In genomic region chr6:111031151-111031550, GRCh38 we compare ENCODE assay signal across 28 cellular contexts. TPM values are rescaled to one million over a fixed set of nuclear protein-coding genes. Genes with fewer than 3 reads are reported as not detected.
"Had no signal": no experiment of that assay in that cellular context is flagged by ENCODE, and none has a peak within 500 bp of the region (broad histone marks: within the 10 kb centered on the region; RNA-seq: fewer than 3 reads in every experiment).

No MANE protein-coding gene starts in this region.

- ATAC-seq: activated T-helper 17 cell treated with anti-CD3 and anti-CD28 coated beads, Interleukin-2, amount 50 U/mL, for 72 hours; esophagus mucosa; foreskin keratinocyte; T-helper 17 cell had no signal

- H3K4me1 Mint-ChIP-seq: activated T-helper 17 cell treated with anti-CD3 and anti-CD28 coated beads, Interleukin-2, amount 50 U/mL, for 72 hours; central memory CD8-positive, alpha-beta T cell; naive B cell; T-helper 17 cell had no signal

- DNase-seq: activated CD4-positive, alpha-beta T cell treated with anti-CD3 and anti-CD28 coated beads for 4 hours; activated CD4-positive, alpha-beta T cell treated with anti-CD3 and anti-CD28 coated beads, Interleukin-2, amount 50 U/mL, for 48 hours; activated CD4-positive, CD25-positive, alpha-beta regulatory T cell; activated CD8-positive, alpha-beta memory T cell treated with anti-CD3 and anti-CD28 coated beads for 24 hours; activated gamma-delta T cell treated with Interleukin-2 at 50 U/mL for 16 hours; endodermal cell; foreskin keratinocyte; left ventricle myocardium superior; mammary epithelial cell; naive B cell; ovary; sigmoid colon; stimulated activated CD4-positive, alpha-beta T cell treated with anti-CD3 and anti-CD28 coated beads, Interleukin-2, amount 100 ng/mL, for 24 hours; stimulated activated naive CD4-positive, alpha-beta T cell treated with Interleukin-2 at 50 U/mL for 16 hours; SW 1271; T-helper 17 cell; testis; transverse colon had no signal

- H3K27ac Mint-ChIP-seq: activated naive CD4-positive, alpha-beta T cell treated with anti-CD3 and anti-CD28 coated beads, Interleukin-2, amount 50 U/mL, for 72 hours; activated T-helper 17 cell treated with anti-CD3 and anti-CD28 coated beads, Interleukin-2, amount 50 U/mL, for 72 hours; dendritic cell treated with granulocyte-macrophage colony-stimulating factor and Interleukin-4, amounts not matched to agents 40 ng/mL and 50 ng/mL, for 4 days; endodermal cell; T-helper 17 cell had no signal

- H3K36me3 ChIP-seq: breast epithelium, ovary had no signal

- H3K9me3 Mint-ChIP-seq: activated naive CD4-positive, alpha-beta T cell treated with anti-CD3 and anti-CD28 coated beads, Interleukin-2, amount 50 U/mL, for 72 hours; activated T-helper 17 cell treated with anti-CD3 and anti-CD28 coated beads, Interleukin-2, amount 50 U/mL, for 72 hours; central memory CD8-positive, alpha-beta T cell; dendritic cell treated with granulocyte-macrophage colony-stimulating factor and Interleukin-4, amounts not matched to agents 40 ng/mL and 50 ng/mL, for 4 days; endodermal cell; mesothelial cell of epicardium; naive B cell had no signal

- H3K4me3 Mint-ChIP-seq: activated T-helper 17 cell treated with anti-CD3 and anti-CD28 coated beads, Interleukin-2, amount 50 U/mL, for 72 hours; central memory CD8-positive, alpha-beta T cell; dendritic cell treated with granulocyte-macrophage colony-stimulating factor and Interleukin-4, amounts not matched to agents 40 ng/mL and 50 ng/mL, for 4 days; endodermal cell; mesothelial cell of epicardium; naive B cell; T-helper 17 cell had no signal

- H3K27ac ChIP-seq: breast epithelium, foreskin keratinocyte, ovary, sigmoid colon, testis, transverse colon had no signal

- H3K27me3 ChIP-seq: breast epithelium, foreskin keratinocyte, ovary, testis, transverse colon had no signal

- H3K9me3 ChIP-seq: breast epithelium, ovary, sigmoid colon, testis, transverse colon had no signal

- H3K4me1 ChIP-seq: breast epithelium, foreskin keratinocyte, sigmoid colon, testis had no signal

- H3K4me3 ChIP-seq: breast epithelium, ovary, sigmoid colon, smooth muscle cell, testis, transverse colon had no signal

- H3K4me2 ChIP-seq: smooth muscle cell had no signal

- H3K27me3 Mint-ChIP-seq: activated T-helper 17 cell treated with anti-CD3 and anti-CD28 coated beads, Interleukin-2, amount 50 U/mL, for 72 hours; central memory CD8-positive, alpha-beta T cell; dendritic cell treated with granulocyte-macrophage colony-stimulating factor and Interleukin-4, amounts not matched to agents 40 ng/mL and 50 ng/mL, for 4 days; naive B cell; progenitor cell of endocrine pancreas; T-helper 17 cell had no signal

RNA-seq across cellular contexts. Expression of gene SLC16A10, which starts 56.2 kb away (rescaled TPM):
- total RNA-seq: glomerular endothelial cell, mammary epithelial cell had no signal
- polyA plus RNA-seq: foreskin keratinocyte had no signal
